Comparison of ENCODE assay signal across 1 cellular context in genomic region chr2:46241344-46241743, GRCh38.
TF ChIP-seq lines count a peak whose summit lies in the region.

No MANE protein-coding gene starts in this region.

TF ChIP-seq in GM23338, 12 proteins besides CTCF, POLR2A, EP300 and RAD21:
- TF ChIP-seq ZNF462 (CRISPR knock-in tag; IDR thresholded peaks at IDR 0.05) (no peak), ZNF114 (CRISPR knock-in tag; IDR thresholded peaks at IDR 0.05) (no peak), NANOG (IDR thresholded peaks at IDR 0.05; ENCODE audit: borderline replicate concordance) (no peak), CREB1 (CRISPR knock-in tag; IDR thresholded peaks at IDR 0.05; ENCODE audit: low read depth) (no peak), ZNF331 (CRISPR knock-in tag; IDR thresholded peaks at IDR 0.05; ENCODE audit: low read depth) (no peak), ETS1 (IDR thresholded peaks at IDR 0.05) (no peak), EZH2 (IDR thresholded peaks at IDR 0.05; ENCODE audit: low read depth, unreplicated experiment) (no peak)
